In genomic region chr16:88522276-88522949, GRCh38 we compare ENCODE assay signal across 1 cellular context.
TF ChIP-seq lines count a peak whose summit lies in the region.

No MANE protein-coding gene starts in this region.

TF ChIP-seq in H1, 55 proteins besides CTCF, POLR2A, EP300 and RAD21 (continued from another document):
- TF ChIP-seq ATF2 (IDR thresholded peaks at IDR 0.05; ENCODE audit: low read length), result no peak
- TF ChIP-seq GTF2F1 (IDR thresholded peaks at IDR 0.05; ENCODE audit: borderline replicate concordance, low read depth, low read length), result no peak
- no peak for TF ChIP-seq POU5F1 (IDR thresholded peaks at IDR 0.05; ENCODE audit: low read depth, low read length)
- TF ChIP-seq SRF (IDR thresholded peaks at IDR 0.05; ENCODE audit: low read depth, low read length), result no peak
- no peak; the same call in 1 of the 2 replicates for TF ChIP-seq GABPA (IDR thresholded peaks at IDR 0.05; ENCODE audit: borderline replicate concordance, insufficient read depth, low read length)
- no peak for TF ChIP-seq NRF1 (IDR thresholded peaks at IDR 0.05; ENCODE audit: low read depth, low read length)
- TF ChIP-seq CHD2 (IDR thresholded peaks at IDR 0.05; ENCODE audit: low read length), result no peak
- no peak for TF ChIP-seq RNF2 (IDR thresholded peaks at IDR 0.05; ENCODE audit: borderline replicate concordance, low read depth, low read length, missing control alignments, poor library complexity, severe bottlenecking)
- TF ChIP-seq BRCA1 (IDR thresholded peaks at IDR 0.05; ENCODE audit: low read depth, low read length), result no peak
- TF ChIP-seq TAF7 (optimal IDR thresholded peaks at IDR 0.05; ENCODE audit: borderline replicate concordance, low read depth, low read length), result no peak
- TF ChIP-seq SIRT6 (IDR thresholded peaks at IDR 0.05; ENCODE audit: low read length), result no peak
